Comparison of ENCODE assay signal across 12 cellular contexts in the genomic region with DNA sequence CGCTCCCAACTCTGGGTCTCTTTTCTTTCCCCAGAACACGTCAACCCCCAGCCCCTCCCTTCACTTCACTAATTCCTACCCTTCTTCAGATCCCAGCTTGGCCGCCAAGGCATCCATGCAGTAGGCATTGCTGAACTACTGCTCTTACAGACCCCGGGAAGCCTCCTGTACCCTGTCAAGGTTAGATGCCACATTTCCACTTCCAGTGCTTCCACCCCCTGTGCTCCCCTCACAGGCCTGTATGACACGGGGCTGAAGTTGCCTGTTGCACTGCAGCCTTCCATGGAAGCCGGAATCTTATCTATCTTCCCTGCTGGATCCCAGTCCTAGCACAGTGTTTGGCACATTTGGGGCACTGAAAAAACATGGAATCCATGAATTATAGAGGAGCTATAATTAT.
A peak's percentile ranks its signal among the peaks of the same experiment; 100 is the strongest.
DNase-seq lines count a peak whose midpoint lies in the region; ATAC-seq and TF ChIP-seq lines count a peak whose summit lies in the region.
"Had no signal": no experiment of that assay in that cellular context is flagged by ENCODE, and none has a peak within 500 bp of the region (broad histone marks: within the 10 kb centered on the region; RNA-seq: fewer than 3 reads in every experiment).

No MANE protein-coding gene starts in this region.

- H3K9me2 ChIP-seq in DOHH2 (replicated peaks; ENCODE audit: control insufficient read depth, low read length): no peaks in the 10 kb centered on the region

- no peak overlapping the region for H3K27ac Mint-ChIP-seq in activated CD4-positive, alpha-beta memory T cell treated with anti-CD3 and anti-CD28 coated beads, Interleukin-2, amount 10 ng/mL, durations not matched to agents 7 days and 5 days
- H3K27ac Mint-ChIP-seq in immature natural killer cell: peak overlapping the region in 1 of 6 donors; percentile 22

- peaks cover 13 to 39% (median 33%) of the 10 kb centered on the region in 10 experiments; a peak in 19 of 20 replicates for H3K4me1 ChIP-seq in BLaER1 treated with 17β-estradiol and CSF1 and Interleukin-3, amounts not matched to agents 10 nM and 100 nM
- H3K4me1 ChIP-seq in DOHH2 (ENCODE audit: control insufficient read depth, low read length): peaks cover 21% of the 10 kb centered on the region
- H3K4me1 ChIP-seq in prostate gland (replicated peaks): peaks cover 3% of the 10 kb centered on the region

- H3F3A ChIP-seq in DOHH2 (ENCODE audit: control insufficient read depth, insufficient read depth): peaks cover 16% of the 10 kb centered on the region

- no peak for TF ChIP-seq CTCF in DOHH2 (IDR thresholded peaks at IDR 0.05; ENCODE audit: low read depth, low read length, poor library complexity, severe bottlenecking)
- TF ChIP-seq CTCF in prostate gland (IDR thresholded peaks at IDR 0.05): no peak

- intact Hi-C loops in left colon (cut with DNase I, micrococcal nuclease): no loop called here
- intact Hi-C loops in prostate gland (cut with DNase I): no loop called here

- peaks cover 0 to 6% (median 0%) of the 10 kb centered on the region in 11 experiments; a peak in 2 of 22 replicates for H3K36me3 ChIP-seq in BLaER1 treated with 17β-estradiol and CSF1 and Interleukin-3, amounts not matched to agents 10 nM and 100 nM
- H3K36me3 ChIP-seq in DOHH2 (ENCODE audit: control insufficient read depth, low read length) (peaks cover 13% of the 10 kb centered on the region), prostate gland (no peaks in the 10 kb centered on the region)
- H3K36me3 ChIP-seq: heart right ventricle had no signal

- no peak for TF ChIP-seq POLR2A in prostate gland (IDR thresholded peaks at IDR 0.05)

- no peaks in the 10 kb centered on the region for H3K9me3 Mint-ChIP-seq in activated CD4-positive, alpha-beta memory T cell treated with anti-CD3 and anti-CD28 coated beads, Interleukin-2, amount 10 ng/mL, durations not matched to agents 7 days and 5 days
- no peaks in the 10 kb centered on the region for H3K9me3 Mint-ChIP-seq in immature natural killer cell

- H3K27me3 ChIP-seq in BLaER1 treated with 17β-estradiol and CSF1 and Interleukin-3, amounts not matched to agents 10 nM and 100 nM: peaks cover 11 to 28% (median 15%) of the 10 kb centered on the region in 11 experiments; a peak in 16 of 22 replicates
- peaks cover 8% of the 10 kb centered on the region for H3K27me3 ChIP-seq in DOHH2 (ENCODE audit: control insufficient read depth, low read length)
- no peaks in the 10 kb centered on the region for H3K27me3 ChIP-seq in prostate gland (replicated peaks; ENCODE audit: insufficient read depth)

- H3K4me1 Mint-ChIP-seq in activated CD4-positive, alpha-beta memory T cell treated with anti-CD3 and anti-CD28 coated beads, Interleukin-2, amount 10 ng/mL, durations not matched to agents 7 days and 5 days: peaks cover 30% of the 10 kb centered on the region
- H3K4me1 Mint-ChIP-seq in immature natural killer cell: peaks cover 17 to 24% of the 10 kb centered on the region in 2 donors

- peaks cover 43% of the 10 kb centered on the region for H3K79me2 ChIP-seq in DOHH2 (ENCODE audit: control insufficient read depth, low read length)

- H3K4me3 Mint-ChIP-seq in activated CD4-positive, alpha-beta memory T cell treated with anti-CD3 and anti-CD28 coated beads, Interleukin-2, amount 10 ng/mL, durations not matched to agents 7 days and 5 days: peak overlapping the region; percentile 86
- peak overlapping the region; percentile 85 to 96 (median 94) for H3K4me3 Mint-ChIP-seq in immature natural killer cell

- 90% methylated on average over 6 of the region's 6 CpGs for WGBS in prostate gland

- no peaks in the 10 kb centered on the region for H3K9me3 ChIP-seq in BLaER1 treated with 17β-estradiol and CSF1 and Interleukin-3, amounts not matched to agents 10 nM and 100 nM (replicated peaks in 1 of 11)
- H3K9me3 ChIP-seq in DOHH2 (ENCODE audit: control insufficient read depth, insufficient read depth, low read length): no peaks in the 10 kb centered on the region
- H3K9me3 ChIP-seq in prostate gland: no peaks in the 10 kb centered on the region
- H3K9me3 ChIP-seq: heart right ventricle had no signal

- peak overlapping the region in 7 of 10 experiments; percentile 69 to 84 (median 76); a peak in 15 of 20 replicates for H3K4me3 ChIP-seq in BLaER1 treated with 17β-estradiol and CSF1 and Interleukin-3, amounts not matched to agents 10 nM and 100 nM
- H3K4me3 ChIP-seq in DOHH2 (ENCODE audit: low read length): peak overlapping the region; percentile 87
- H3K4me3 ChIP-seq in prostate gland: no peak overlapping the region
- H3K4me3 ChIP-seq: lung had no signal

- no peak for DNase-seq in activated CD4-positive, alpha-beta memory T cell treated with anti-CD3 and anti-CD28 coated beads, Interleukin-2, amount 10 ng/mL, durations not matched to agents 7 days and 5 days
- DNase-seq in immature natural killer cell: no peak
- DNase-seq in left colon: no peak
- no peak for DNase-seq in UCSD-AML1 (lab: John Stamatoyannopoulos, UW; ENCODE audit: unreplicated experiment)
- DNase-seq in prostate gland (ENCODE audit: low spot score): no peak
- no peak for DNase-seq in NCI-H526 treated with DMSO at 0.1 percent for 48 hours (lab: John Stamatoyannopoulos, UW)
- DNase-seq: heart right ventricle; NCI-H1105; NK-92 treated with Interleukin-12 subunit alpha and Interleukin-12 subunit beta, amount 100 ng/mL, for 24 hours had no signal

- H3K4me2 ChIP-seq in BLaER1 treated with 17β-estradiol and CSF1 and Interleukin-3, amounts not matched to agents 10 nM and 100 nM: peak overlapping the region in 9 of 11 experiments; percentile 90 to 98 (median 95); a peak in 18 of 22 replicates
- H3K4me2 ChIP-seq in DOHH2 (ENCODE audit: low read length): peak overlapping the region; percentile 71

- peak overlapping the region in 8 of 11 experiments; percentile 80 to 87 (median 84); a peak in 11 of 22 replicates for H3K9ac ChIP-seq in BLaER1 treated with 17β-estradiol and CSF1 and Interleukin-3, amounts not matched to agents 10 nM and 100 nM

- CTCF ChIA-PET in activated CD4-positive, alpha-beta memory T cell treated with anti-CD3 and anti-CD28 coated beads, Interleukin-2, amount 10 ng/mL, durations not matched to agents 7 days and 5 days (lab: Charles Lee): interaction anchor here (1.4 to 3.4 kb wide), 2 partner anchors 21 to 58 kb away, joined by 3 to 25 read pairs; no protein-coding TSS in a partner anchor

- peaks cover 27% of the 10 kb centered on the region for H3K27me3 Mint-ChIP-seq in activated CD4-positive, alpha-beta memory T cell treated with anti-CD3 and anti-CD28 coated beads, Interleukin-2, amount 10 ng/mL, durations not matched to agents 7 days and 5 days
- peaks cover 9 to 13% (median 11%) of the 10 kb centered on the region in 3 donors for H3K27me3 Mint-ChIP-seq in immature natural killer cell (ENCODE audit: low read depth in 3 of 3)

- peak overlapping the region in 7 of 11 experiments; percentile 81 to 91 (median 85); a peak in 11 of 22 replicates for H3K27ac ChIP-seq in BLaER1 treated with 17β-estradiol and CSF1 and Interleukin-3, amounts not matched to agents 10 nM and 100 nM
- H3K27ac ChIP-seq in DOHH2 (ENCODE audit: low read depth, low read length) (no peak overlapping the region), prostate gland (no peak overlapping the region)
- H3K27ac ChIP-seq: heart right ventricle had no signal

- POLR2A ChIA-PET in activated CD4-positive, alpha-beta memory T cell treated with anti-CD3 and anti-CD28 coated beads, Interleukin-2, amount 10 ng/mL, durations not matched to agents 7 days and 5 days (lab: Charles Lee): interaction anchor here (1.2 to 2.4 kb wide), 5 partner anchors 16 to 443 kb away, joined by 3 to 12 read pairs (median 5); no protein-coding TSS in a partner anchor

- peaks cover 10% of the 10 kb centered on the region for H3K36me3 Mint-ChIP-seq in activated CD4-positive, alpha-beta memory T cell treated with anti-CD3 and anti-CD28 coated beads, Interleukin-2, amount 10 ng/mL, durations not matched to agents 7 days and 5 days (ENCODE audit: low read depth)
- no peaks in the 10 kb centered on the region for H3K36me3 Mint-ChIP-seq in immature natural killer cell

- ATAC-seq in left colon: no peak

- H4K20me1 ChIP-seq in BLaER1 treated with 17β-estradiol and CSF1 and Interleukin-3, amounts not matched to agents 10 nM and 100 nM: peaks cover 0 to 31% (median 0%) of the 10 kb centered on the region in 11 experiments; a peak in 9 of 22 replicates
- no peaks in the 10 kb centered on the region for H4K20me1 ChIP-seq in DOHH2 (ENCODE audit: control insufficient read depth, insufficient read depth, low read depth, low read length)

Comparison
In these comparisons a context has a peak if more than half of its experiments do, and no peak if none do; other contexts are left out.
1. H3K27ac ChIP-seq: peak in BLaER1 treated with 17β-estradiol and CSF1 and Interleukin-3, amounts not matched to agents 10 nM and 100 nM (7 of 11); none in DOHH2 (single experiment) and prostate gland (0 of 2).
2. H3K4me3 ChIP-seq: peak in BLaER1 treated with 17β-estradiol and CSF1 and Interleukin-3, amounts not matched to agents 10 nM and 100 nM (7 of 10) and DOHH2 (single experiment); none in prostate gland (0 of 2).